In the genomic region with DNA sequence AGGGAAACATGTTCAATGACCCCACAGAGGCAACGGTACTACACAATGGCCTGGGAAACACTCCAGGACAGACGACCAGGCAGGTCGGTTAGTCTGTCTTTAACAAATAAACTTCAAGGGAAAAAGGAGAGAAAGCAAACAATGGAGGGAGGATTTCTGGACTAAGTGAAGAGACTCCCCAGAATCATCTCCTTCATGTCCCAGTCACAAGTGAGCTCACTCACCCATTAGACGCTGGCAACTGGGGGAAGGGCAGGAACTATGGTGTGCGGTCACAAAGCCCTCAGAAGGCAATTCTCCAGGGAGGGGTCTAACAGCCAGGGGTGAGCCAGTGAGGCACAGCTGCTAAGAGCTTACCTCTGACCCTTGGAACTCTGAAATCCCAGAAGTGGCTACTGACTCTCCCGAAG, we compare ENCODE assay signal across 10 cellular contexts. TPM values are rescaled to one million over a fixed set of nuclear protein-coding genes. Genes with fewer than 3 reads are reported as not detected.
DNase-seq lines count a peak whose midpoint lies in the region; FAIRE-seq and TF ChIP-seq lines count a peak whose summit lies in the region.
"Had no signal": no experiment of that assay in that cellular context is flagged by ENCODE, and none has a peak within 500 bp of the region (broad histone marks: within the 10 kb centered on the region; RNA-seq: fewer than 3 reads in every experiment).

No MANE protein-coding gene starts in this region.

- no TSS peak for BruUV-seq in A673 (replicated peaks; lab: Mats Ljungman, UMichigan)

- H3K36me3 ChIP-seq in cardiac muscle cell, result peaks cover 3% of the 10 kb centered on the region
- H3K36me3 ChIP-seq in A673 (ENCODE audit: insufficient read depth, low read length, poor library complexity, severe bottlenecking), result peaks cover 24% of the 10 kb centered on the region

- FAIRE-seq in RCC 7860 (lab: Jason Lieb, UNC), result peak; percentile 89

- H3K4me3 ChIP-seq in cardiac muscle cell (no peak overlapping the region), A673 (ENCODE audit: low read depth, low read length, poor library complexity, severe bottlenecking) (no peak overlapping the region), lower leg skin (ENCODE audit: low read depth, poor library complexity, severe bottlenecking) (no peak overlapping the region)
- H3K4me3 ChIP-seq: HAP-1 had no signal

- TF ChIP-seq POLR2A in lower leg skin (IDR thresholded peaks at IDR 0.05), result no peak

- TF ChIP-seq CTCF in cardiac muscle cell (IDR thresholded peaks at IDR 0.05; ENCODE audit: low read depth, low read length), result no peak
- TF ChIP-seq CTCF in A673 (conservative IDR thresholded peaks at IDR 0.05; ENCODE audit: low read depth, low read length), result no peak
- no peak for TF ChIP-seq CTCF in lower leg skin (IDR thresholded peaks at IDR 0.05)

- no peaks in the 10 kb centered on the region for H3K27me3 ChIP-seq in cardiac muscle cell
- H3K27me3 ChIP-seq in A673 (replicated peaks; ENCODE audit: insufficient read depth, low read depth, low read length, poor library complexity), result no peaks in the 10 kb centered on the region

- intact Hi-C loops in cardiac septum (cut with DNase I) (no loop called here), A673 (cut with micrococcal nuclease; ENCODE audit: unreplicated experiment) (no loop called here), lower leg skin (cut with DNase I; ENCODE audit: low total_unique reads) (no loop called here)

- CTCF ChIA-PET in A673 (lab: Charles Lee), result no interaction called here

- peaks cover 5% of the 10 kb centered on the region for H3K4me1 ChIP-seq in cardiac muscle cell (ENCODE audit: low read depth)
- no peaks in the 10 kb centered on the region for H3K4me1 ChIP-seq in A673 (ENCODE audit: insufficient read depth, low read length, poor library complexity, severe bottlenecking)

- DNase-seq in cardiac muscle cell (ENCODE audit: low read depth in 1 of 2, low spot score in 1 of 2) (no peak), cardiac septum (ENCODE audit: low spot score) (no peak), RCC 7860 (ENCODE audit: low spot score) (peak; percentile 76), kidney glomerular epithelial cell (lab: John Stamatoyannopoulos, UW) (peak; percentile 78), NCI-H226 (no peak), A673 (ENCODE audit: low spot score) (no peak), inferior parietal cortex (ENCODE audit: extremely low spot score) (no peak), lower leg skin (ENCODE audit: low spot score in 2 of 2) (no peak)
- DNase-seq: NCI-H187 had no signal

- peak overlapping the region; percentile 57 for H3K27ac ChIP-seq in cardiac muscle cell
- no peak overlapping the region for H3K27ac ChIP-seq in A673 (ENCODE audit: low read depth, low read length, poor library complexity, severe bottlenecking)

- POLR2A ChIA-PET in A673 (lab: Charles Lee; ENCODE audit: low non-redundant PET), result no interaction called here

- WGBS in lower leg skin, 2 donors, result 38 to 43% methylated on average over 6 of the region's 6 CpGs

- no peaks in the 10 kb centered on the region for H3K9me3 ChIP-seq in cardiac muscle cell (ENCODE audit: low read depth)
- no peaks in the 10 kb centered on the region for H3K9me3 ChIP-seq in A673 (ENCODE audit: low read depth, low read length, poor library complexity, severe bottlenecking)
- H3K9me3 ChIP-seq: HAP-1 had no signal

RNA-seq across cellular contexts. Expression of gene NADK, which starts 55.7 kb away (rescaled TPM):
- 49.2 and 71.2 TPM in 2 replicates for total RNA-seq in cardiac muscle cell
- polyA plus RNA-seq in cardiac muscle cell, result 42.7 and 45.2 TPM in 2 replicates
- total RNA-seq in cardiac septum, result 31.3 TPM
- 81.3 and 86.2 TPM in 2 replicates for total RNA-seq in A673 (2021)
- total RNA-seq in lower leg skin, result 10 to 100 TPM; 45.4 to 58.0 (median 54.2) TPM

RNA-seq across cellular contexts. Expression of gene GNB1, which starts 57.0 kb away (rescaled TPM):
- total RNA-seq in cardiac muscle cell (85.5 and 93.5 TPM in 2 replicates), cardiac septum (183 TPM), A673 (2021) (610 and 611 TPM in 2 replicates), lower leg skin (100 to 1,000 TPM; 103 to 141 (median 123) TPM)
- 185 and 196 TPM in 2 replicates for polyA plus RNA-seq in cardiac muscle cell

Comparison
In these comparisons a context has a peak if more than half of its experiments do, and no peak if none do; other contexts are left out.
1. DNase-seq: peak in RCC 7860 (single experiment) and kidney glomerular epithelial cell (single experiment); none in cardiac muscle cell (0 of 2), cardiac septum (single experiment), NCI-H226 (single experiment), A673 (single experiment), inferior parietal cortex (single experiment) and lower leg skin (0 of 2).